19 cellular contexts compared by ENCODE assay signal in genomic region chr3:176855901-176856486, GRCh38.
DNase-seq lines count a peak whose midpoint lies in the region; ATAC-seq and TF ChIP-seq lines count a peak whose summit lies in the region.
"Had no signal": no experiment of that assay in that cellular context is flagged by ENCODE, and none has a peak within 500 bp of the region (broad histone marks: within the 10 kb centered on the region; RNA-seq: fewer than 3 reads in every experiment).

No MANE protein-coding gene starts in this region.

- H3K9me2 ChIP-seq in PC-3 (replicated peaks; ENCODE audit: low read length) (0 out of 2 replicates have a peak, but pooled peaks cover 4% of the 10 kb centered on the region), hepatocyte (replicated peaks; ENCODE audit: insufficient read depth) (no peaks in the 10 kb centered on the region)
- H3K9me2 ChIP-seq: SK-N-SH had no signal

- H3F3A ChIP-seq in PC-3 (ENCODE audit: low read length, unreplicated experiment), result no peaks in the 10 kb centered on the region

- no peaks in the 10 kb centered on the region for H4K20me1 ChIP-seq in mammary epithelial cell (ENCODE audit: insufficient read depth, low read length)
- no peaks in the 10 kb centered on the region for H4K20me1 ChIP-seq in PC-3 (ENCODE audit: low read length)
- no peaks in the 10 kb centered on the region for H4K20me1 ChIP-seq in hepatocyte (ENCODE audit: insufficient read depth, poor library complexity, severe bottlenecking)

- H3K27ac ChIP-seq in mammary epithelial cell (ENCODE audit: insufficient read depth, low read depth, low read length), result no peak overlapping the region
- H3K27ac ChIP-seq in PC-3 (ENCODE audit: low read length), result no peak overlapping the region
- no peak overlapping the region for H3K27ac ChIP-seq in hepatocyte
- no peak overlapping the region for H3K27ac ChIP-seq in aorta (ENCODE audit: low read depth in 1 of 2, low read length in 2 of 2)
- H3K27ac ChIP-seq: A549 had no signal

- H3K79me2 ChIP-seq in mammary epithelial cell (ENCODE audit: insufficient read depth, low read length) (no peaks in the 10 kb centered on the region), PC-3 (ENCODE audit: low read length) (no peaks in the 10 kb centered on the region), hepatocyte (no peaks in the 10 kb centered on the region)

- DNase-seq in T47D (ENCODE audit: low read depth in 1 of 2, low spot score in 1 of 2), result peak; percentile 75 to 100
- no peak for DNase-seq in mammary epithelial cell
- peak; percentile 73 for DNase-seq in PC-3
- DNase-seq in hepatocyte (ENCODE audit: low spot score), result peak; percentile 15
- no peak for DNase-seq in progenitor cell of endocrine pancreas (ENCODE audit: low spot score, unreplicated experiment)
- no peak for DNase-seq in aorta
- DNase-seq in NCI-H128 (lab: John Stamatoyannopoulos, UW; ENCODE audit: unreplicated experiment), result no peak
- DNase-seq: NCI-H1930, NCI-H2227 treated with DMSO at 0.1 percent for 48 hours, NCI-H524, RPMI8226, SHP77, SK-N-SH had no signal

- no peaks in the 10 kb centered on the region for H3K36me3 ChIP-seq in mammary epithelial cell (ENCODE audit: insufficient read depth, low read length)
- H3K36me3 ChIP-seq in PC-3 (ENCODE audit: low read depth, low read length), result no peaks in the 10 kb centered on the region
- H3K36me3 ChIP-seq in hepatocyte (replicated peaks; ENCODE audit: insufficient read depth, low read depth), result no peaks in the 10 kb centered on the region
- no peaks in the 10 kb centered on the region for H3K36me3 ChIP-seq in aorta (ENCODE audit: control insufficient read depth in 1 of 2, insufficient read depth in 2 of 2, low read length in 1 of 2)

- H3K4me1 Mint-ChIP-seq in progenitor cell of endocrine pancreas (ENCODE audit: low read depth), result peaks cover 28% of the 10 kb centered on the region
- H3K4me1 Mint-ChIP-seq: B cell, CD14-positive monocyte, IgD-negative memory B cell had no signal

- H3K4me2 ChIP-seq in mammary epithelial cell (ENCODE audit: insufficient read depth, low read depth, low read length) (no peak overlapping the region), PC-3 (ENCODE audit: low read length) (no peak overlapping the region), hepatocyte (no peak overlapping the region)
- H3K4me2 ChIP-seq: A549, SK-N-SH had no signal

- peak overlapping the region; percentile 16 for H3K27ac Mint-ChIP-seq in progenitor cell of endocrine pancreas
- H3K27ac Mint-ChIP-seq: B cell, CD14-positive monocyte, IgD-negative memory B cell had no signal

- intact Hi-C loops in mammary epithelial cell (cut with micrococcal nuclease) (no loop called here), PC-3 (cut with micrococcal nuclease) (no loop called here), aorta (cut with DNase I) (no loop called here)

- H3K4me3 Mint-ChIP-seq in progenitor cell of endocrine pancreas (ENCODE audit: low read depth), result no peak overlapping the region
- H3K4me3 Mint-ChIP-seq: B cell, CD14-positive monocyte, IgD-negative memory B cell had no signal

- peaks cover 14% of the 10 kb centered on the region for H3K27me3 Mint-ChIP-seq in progenitor cell of endocrine pancreas

- no peak for TF ChIP-seq CTCF in mammary epithelial cell (conservative IDR thresholded peaks at IDR 0.05 in 1 of 2, IDR thresholded peaks at IDR 0.05 in 1 of 2; ENCODE audit: extremely low read depth in 1 of 2, insufficient read depth in 1 of 2, low read depth in 1 of 2, low read length in 2 of 2)
- no peak for TF ChIP-seq CTCF in PC-3 (conservative IDR thresholded peaks at IDR 0.05; ENCODE audit: low read depth, low read length)
- TF ChIP-seq CTCF in hepatocyte (IDR thresholded peaks at IDR 0.05; ENCODE audit: poor library complexity), result no peak
- no peak for TF ChIP-seq CTCF in progenitor cell of endocrine pancreas (IDR thresholded peaks at IDR 0.05; ENCODE audit: unreplicated experiment)

- H3K4me3 ChIP-seq in mammary epithelial cell (replicated peaks in 1 of 3; ENCODE audit: insufficient read depth in 1 of 3, low read depth in 2 of 3, low read length in 3 of 3), result no peak overlapping the region
- no peak overlapping the region for H3K4me3 ChIP-seq in PC-3 (ENCODE audit: low read length)
- no peak overlapping the region for H3K4me3 ChIP-seq in hepatocyte
- no peak overlapping the region for H3K4me3 ChIP-seq in aorta (ENCODE audit: low read length in 2 of 2)
- H3K4me3 ChIP-seq: A549 had no signal

- H3K4me1 ChIP-seq in mammary epithelial cell (ENCODE audit: insufficient read depth, low read length) (no peaks in the 10 kb centered on the region), PC-3 (ENCODE audit: insufficient read depth, low read length) (peaks cover 11% of the 10 kb centered on the region; the same call in 1 of the 2 replicates), hepatocyte (ENCODE audit: insufficient read depth) (no peaks in the 10 kb centered on the region), aorta (ENCODE audit: control insufficient read depth in 1 of 2, insufficient read depth in 2 of 2, low read length in 2 of 2) (peaks cover 0 to 3% of the 10 kb centered on the region in 2 donors)
- H3K4me1 ChIP-seq: A549 had no signal

- POLR2A ChIA-PET in PC-3 (lab: Charles Lee; ENCODE audit: unreplicated experiment), result interaction anchor here (0.6 kb wide), 1 partner anchor 117 kb away, joined by 3 read pairs; no protein-coding TSS in a partner anchor

- H3K9ac ChIP-seq in mammary epithelial cell (ENCODE audit: insufficient read depth, low read length) (no peak overlapping the region), PC-3 (ENCODE audit: low read length) (no peak overlapping the region)
- H3K9ac ChIP-seq: SK-N-SH had no signal

- H2AFZ ChIP-seq in mammary epithelial cell (ENCODE audit: low read depth, low read length) (no peak overlapping the region), PC-3 (ENCODE audit: low read length) (no peak overlapping the region), hepatocyte (no peak overlapping the region)

- H3K9me3 Mint-ChIP-seq in progenitor cell of endocrine pancreas (ENCODE audit: low read depth), result peaks cover 22% of the 10 kb centered on the region

- WGBS in mammary epithelial cell (ENCODE audit: low coverage, missing lambda C conversion rate), result 71% methylated on average over 2 of the region's 2 CpGs
- 56% methylated on average over 2 of the region's 2 CpGs for WGBS in hepatocyte (ENCODE audit: low lambda C conversion rate, missing lambda C conversion rate)
- WGBS in aorta, 2 donors, result 85 to 87% methylated on average over 2 of the region's 2 CpGs

- in situ Hi-C loops in T47D (cut with HindIII; ENCODE audit: low pct_unique_long_range_greater_than_20kb, low sequenced_read_pairs), result no loop called here
- in situ Hi-C loops in mammary epithelial cell (cut with MboI; ENCODE audit: low sequenced_read_pairs in 2 of 2), result no loop called here

- BruUV-seq in mammary epithelial cell (replicated peaks; lab: Mats Ljungman, UMichigan) (no TSS peak), PC-3 (replicated peaks; lab: Mats Ljungman, UMichigan) (no TSS peak)

- ATAC-seq in PC-3 (peak; percentile 94), aorta (ENCODE audit: low FRiP score) (no peak), GM18907 (IDR thresholded peaks at IDR 0.05; ENCODE audit: unreplicated experiment) (no peak)
- ATAC-seq: A549, HCT116 had no signal

- CTCF ChIA-PET in mammary epithelial cell (lab: Charles Lee; ENCODE audit: low non-redundant PET) (no interaction called here), PC-3 (lab: Charles Lee) (no interaction called here)

- peaks cover 9% of the 10 kb centered on the region for H3K36me3 Mint-ChIP-seq in progenitor cell of endocrine pancreas (ENCODE audit: insufficient read depth)
- H3K36me3 Mint-ChIP-seq: CD14-positive monocyte, IgD-negative memory B cell had no signal

- H3K9me3 ChIP-seq in mammary epithelial cell (replicated peaks; ENCODE audit: insufficient read depth, low read length), result no peaks in the 10 kb centered on the region
- no peaks in the 10 kb centered on the region for H3K9me3 ChIP-seq in PC-3 (ENCODE audit: low read length)
- H3K9me3 ChIP-seq in hepatocyte (ENCODE audit: low read depth), result no peaks in the 10 kb centered on the region
- no peaks in the 10 kb centered on the region for H3K9me3 ChIP-seq in aorta (ENCODE audit: control insufficient read depth, low read length)
- H3K9me3 ChIP-seq: A549, SK-N-SH had no signal

- dilution Hi-C loops in mammary epithelial cell (cut with HindIII; ENCODE audit: low sequenced_read_pairs), result no loop called here

- H3K27me3 ChIP-seq in mammary epithelial cell (ENCODE audit: insufficient read depth, low read length) (no peaks in the 10 kb centered on the region), PC-3 (ENCODE audit: low read length) (no peaks in the 10 kb centered on the region), hepatocyte (peaks cover 3% of the 10 kb centered on the region), aorta (ENCODE audit: control insufficient read depth in 1 of 2, insufficient read depth in 2 of 2, low read length in 1 of 2) (no peaks in the 10 kb centered on the region)

Comparison
In these comparisons a context has a peak if more than half of its experiments do, and no peak if none do; other contexts are left out.
1. DNase-seq: peak in T47D (2 of 2), PC-3 (single experiment) and hepatocyte (single experiment); none in mammary epithelial cell (single experiment), progenitor cell of endocrine pancreas (single experiment), aorta (0 of 2) and NCI-H128 (single experiment).